Comparison of ENCODE assay signal across 1 cellular context in genomic region chr15:31470756-31471155, GRCh38.
A peak's percentile ranks its signal among the peaks of the same experiment; 100 is the strongest.
TF ChIP-seq lines count a peak whose summit lies in the region.

No MANE protein-coding gene starts in this region.

TF ChIP-seq in GM12878, 131 proteins besides CTCF, POLR2A, EP300 and RAD21:
- TF ChIP-seq, protein P1, sequence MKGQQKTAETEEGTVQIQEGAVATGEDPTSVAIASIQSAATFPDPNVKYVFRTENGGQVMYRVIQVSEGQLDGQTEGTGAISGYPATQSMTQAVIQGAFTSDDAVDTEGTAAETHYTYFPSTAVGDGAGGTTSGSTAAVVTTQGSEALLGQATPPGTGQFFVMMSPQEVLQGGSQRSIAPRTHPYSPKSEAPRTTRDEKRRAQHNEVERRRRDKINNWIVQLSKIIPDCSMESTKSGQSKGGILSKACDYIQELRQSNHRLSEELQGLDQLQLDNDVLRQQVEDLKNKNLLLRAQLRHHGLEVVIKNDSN (IDR thresholded peaks at IDR 0.05; ENCODE audit: borderline replicate concordance, extremely low read length, insufficient read depth, low read depth, low read length) = no peak
- TF ChIP-seq TCF12 (IDR thresholded peaks at IDR 0.05; ENCODE audit: low read depth, low read length) = 0 out of 2 replicates have a peak, but pooled peaks have one; percentile 36
